Comparison of ENCODE assay signal across 8 cellular contexts in the genomic region with DNA sequence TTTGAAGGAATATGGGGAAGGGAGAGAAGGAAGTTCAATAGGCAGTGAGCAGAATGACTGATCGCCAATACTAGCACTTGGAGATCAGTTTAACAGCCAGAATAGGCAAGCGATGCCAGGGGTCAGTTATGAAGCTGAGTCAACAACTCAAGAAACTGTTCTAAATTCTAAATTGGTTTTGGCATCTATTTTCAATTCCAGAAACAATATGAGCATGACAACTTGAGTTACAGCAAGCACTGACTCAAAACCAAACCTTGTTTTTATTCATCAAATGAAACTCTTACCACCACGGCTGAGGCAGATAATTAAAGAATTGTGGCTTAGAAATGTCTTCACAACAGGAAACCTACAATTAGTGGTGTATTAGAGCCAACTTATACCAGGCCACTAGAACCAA.
DNase-seq lines count a peak whose midpoint lies in the region; ATAC-seq and TF ChIP-seq lines count a peak whose summit lies in the region.

No MANE protein-coding gene starts in this region.

- intact Hi-C loops in Calu3 (cut with micrococcal nuclease; ENCODE audit: unreplicated experiment), result loop anchor here (5.0 kb wide), 1 partner anchor 41 kb away; no protein-coding TSS in a partner anchor

- H3K4me3 Mint-ChIP-seq in Calu3 (ENCODE audit: low read depth, unreplicated experiment), result no peak overlapping the region

- H3K4me1 Mint-ChIP-seq in Calu3 (ENCODE audit: low read depth, unreplicated experiment), result no peaks in the 10 kb centered on the region

- no TSS peak for BruUV-seq in Calu3 (replicated peaks; lab: Mats Ljungman, UMichigan)

- H3K27ac ChIP-seq in caudate nucleus (ENCODE audit: low read depth, low read length) (peak overlapping the region; percentile 75), substantia nigra (ENCODE audit: low read depth, low read length, poor library complexity, severe bottlenecking) (peak overlapping the region; percentile 31)

- no peaks in the 10 kb centered on the region for H3K36me3 Mint-ChIP-seq in Calu3 (ENCODE audit: insufficient read depth, unreplicated experiment)

- H3K9me3 Mint-ChIP-seq in Calu3 (ENCODE audit: low read depth, unreplicated experiment), result no peaks in the 10 kb centered on the region

- no peak for TF ChIP-seq CTCF in Calu3 (IDR thresholded peaks at IDR 0.05; ENCODE audit: unreplicated experiment)

- DNase-seq in Calu3 (no peak), caudate nucleus (lab: John Stamatoyannopoulos, UW) (no peak), substantia nigra (lab: John Stamatoyannopoulos, UW) (no peak), mesenteric fat pad (ENCODE audit: low spot score) (no peak), cerebellum (ENCODE audit: low spot score) (no peak), HuH-7.5 (ENCODE audit: low spot score) (no peak)

- H3K27me3 Mint-ChIP-seq in Calu3 (ENCODE audit: unreplicated experiment), result no peaks in the 10 kb centered on the region

- ATAC-seq in GM19397 (IDR thresholded peaks at IDR 0.05; ENCODE audit: unreplicated experiment) (peak; percentile 73), HG03354 (IDR thresholded peaks at IDR 0.05; ENCODE audit: poor library complexity, severe bottlenecking, unreplicated experiment) (peak; percentile 84)

- H3K27ac Mint-ChIP-seq in Calu3 (ENCODE audit: unreplicated experiment), result peak overlapping the region; percentile 34

- CTCF ChIA-PET in Calu3 (lab: Charles Lee), result interaction anchor here (1.7 kb wide), 1 partner anchor 14 kb away, joined by 3 read pairs; no protein-coding TSS in a partner anchor
